In genomic region chr6:148494226-148494625, GRCh38 we compare ENCODE assay signal across 23 cellular contexts.
DNase-seq lines count a peak whose midpoint lies in the region; ATAC-seq and TF ChIP-seq lines count a peak whose summit lies in the region.
"Had no signal": no experiment of that assay in that cellular context is flagged by ENCODE, and none has a peak within 500 bp of the region (broad histone marks: within the 10 kb centered on the region; RNA-seq: fewer than 3 reads in every experiment).

No MANE protein-coding gene starts in this region.

- DNase-seq in cardiac fibroblast (ENCODE audit: low read depth in 2 of 2): peak; percentile 57 to 70
- peak; percentile 69 for DNase-seq in fibroblast of the aortic adventitia (ENCODE audit: low read depth)
- no peak for DNase-seq in tibial artery
- DNase-seq in NCI-H1092 treated with DMSO at 0.1 percent for 48 hours (lab: John Stamatoyannopoulos, UW): no peak
- DNase-seq in NCI-H82 (lab: John Stamatoyannopoulos, UW): no peak
- no peak for DNase-seq in hippocampal formation (lab: John Stamatoyannopoulos, UW)
- DNase-seq: activated CD4-positive, alpha-beta T cell treated with anti-CD3 and anti-CD28 coated beads for 4 hours; CD8-positive, alpha-beta memory T cell; dermis blood vessel endothelial cell; DMS53; GF-D8; glutamatergic neuron; left lung; mucosa of descending colon; NCI-H1436 treated with DMSO at 0.1 percent for 48 hours; NCI-H774; OCI-M1; retina; SHP77 treated with DMSO at 0.1 percent for 48 hours; trophoblast cell had no signal

- no peak for ATAC-seq in GM19023 (IDR thresholded peaks at IDR 0.05; ENCODE audit: unreplicated experiment)
- ATAC-seq: activated T-helper 17 cell treated with anti-CD3 and anti-CD28 coated beads, Interleukin-2, amount 50 U/mL, for 72 hours; left lung; mucosa of descending colon had no signal

- intact Hi-C loops in tibial artery (cut with DNase I; ENCODE audit: low total_unique reads): no loop called here

- no peak for TF ChIP-seq CTCF in cardiac fibroblast (IDR thresholded peaks at IDR 0.05; ENCODE audit: low read depth, low read length)
- TF ChIP-seq CTCF in fibroblast of the aortic adventitia (IDR thresholded peaks at IDR 0.05; ENCODE audit: insufficient read depth, low read length): no peak
- TF ChIP-seq CTCF in tibial artery (IDR thresholded peaks at IDR 0.05): no peak

- peaks cover 9% of the 10 kb centered on the region for H3K4me1 ChIP-seq in rectal smooth muscle tissue (ENCODE audit: control insufficient read depth, insufficient read depth, low read length)
- H3K4me1 ChIP-seq in tibial artery: peaks cover 0 to 75% (median 28%) of the 10 kb centered on the region in 4 donors
- H3K4me1 ChIP-seq: left lung had no signal

- H3K27me3 ChIP-seq in rectal smooth muscle tissue (ENCODE audit: control insufficient read depth, insufficient read depth, low read length) (no peaks in the 10 kb centered on the region), tibial artery (no peaks in the 10 kb centered on the region)
- H3K27me3 ChIP-seq: left lung had no signal

- H3K27ac ChIP-seq in rectal smooth muscle tissue (ENCODE audit: low read depth, low read length) (peak overlapping the region; percentile 11), tibial artery (peak overlapping the region; percentile 75 to 86)
- H3K27ac ChIP-seq: left lung had no signal

- no peaks in the 10 kb centered on the region for H3K36me3 ChIP-seq in rectal smooth muscle tissue (ENCODE audit: control insufficient read depth, insufficient read depth, low read length)
- no peaks in the 10 kb centered on the region for H3K36me3 ChIP-seq in tibial artery
- H3K36me3 ChIP-seq: left lung had no signal

- H3K4me3 ChIP-seq in cardiac fibroblast (replicated peaks in 1 of 2; ENCODE audit: low read depth in 2 of 2, low read length in 2 of 2): no peak overlapping the region
- no peak overlapping the region for H3K4me3 ChIP-seq in fibroblast of the aortic adventitia (ENCODE audit: low read depth, low read length)
- no peak overlapping the region for H3K4me3 ChIP-seq in rectal smooth muscle tissue (ENCODE audit: low read length)
- no peak overlapping the region for H3K4me3 ChIP-seq in tibial artery
- H3K4me3 ChIP-seq: left lung, mucosa of descending colon had no signal

- no peaks in the 10 kb centered on the region for H3K9me3 ChIP-seq in tibial artery
- H3K9me3 ChIP-seq: left lung, mucosa of descending colon had no signal

- H3K9ac ChIP-seq in rectal smooth muscle tissue (ENCODE audit: low read length): no peak overlapping the region

Comparison
In these comparisons a context has a peak if more than half of its experiments do, and no peak if none do; other contexts are left out.
1. DNase-seq: peak in cardiac fibroblast (2 of 2) and fibroblast of the aortic adventitia (single experiment); none in tibial artery (0 of 2), NCI-H1092 treated with DMSO at 0.1 percent for 48 hours (single experiment), NCI-H82 (single experiment) and hippocampal formation (0 of 2).